ENCODE assay signal across 13 cellular contexts in the genomic region with DNA sequence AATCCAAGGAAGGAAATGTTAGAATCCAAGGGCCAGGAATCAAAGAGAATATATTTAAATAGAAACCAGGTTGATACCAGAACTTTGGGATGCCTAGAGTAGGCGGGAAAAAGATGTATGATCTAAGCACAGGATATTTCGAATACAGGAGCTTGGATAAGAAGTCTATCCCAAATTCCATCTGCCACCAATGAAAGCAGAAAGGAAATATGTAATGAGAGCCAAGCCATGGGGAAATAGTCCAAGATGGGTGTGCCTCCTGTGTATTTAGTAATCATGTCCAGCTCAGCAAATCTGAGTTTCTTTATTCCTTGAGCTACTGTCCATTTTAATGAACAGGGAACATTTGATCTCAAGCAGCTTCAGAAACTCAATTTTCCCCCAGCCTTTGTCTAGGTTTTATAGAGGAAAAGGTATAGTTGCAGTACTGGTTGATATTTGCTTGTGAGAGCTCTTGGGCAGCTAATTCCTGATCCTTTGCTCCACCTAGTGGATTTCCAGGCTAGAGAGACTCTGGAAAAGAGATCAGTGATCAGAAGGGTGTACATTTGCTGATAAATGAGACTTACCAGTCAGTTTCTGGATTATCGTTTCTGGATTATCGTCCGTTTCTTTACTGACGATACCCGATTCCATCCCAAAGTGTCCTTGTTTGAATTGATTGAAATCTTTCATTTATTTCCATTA. TPM values are rescaled to one million over a fixed set of nuclear protein-coding genes. Genes with fewer than 3 reads are reported as not detected.
DNase-seq lines count a peak whose midpoint lies in the region; ATAC-seq and TF ChIP-seq lines count a peak whose summit lies in the region.
"Not testable (repeated sequence)": the region's sequence is repeated elsewhere in the genome, so short reads cannot be mapped to it uniquely, and the experiment has no call there.
"Had no signal": no experiment of that assay in that cellular context is flagged by ENCODE, and none has a peak within 500 bp of the region (broad histone marks: within the 10 kb centered on the region; RNA-seq: fewer than 3 reads in every experiment).

No MANE protein-coding gene starts in this region.

- in situ Hi-C loops in Panc1 (cut with HindIII; ENCODE audit: low pct_unique_long_range_greater_than_20kb, low sequenced_read_pairs) = not testable (repeated sequence)

- H3K27ac ChIP-seq in Panc1 (ENCODE audit: low read length); aorta (ENCODE audit: low read depth in 1 of 2, low read length in 2 of 2): not testable (repeated sequence)

- not testable (repeated sequence) for H3K9me3 ChIP-seq in Panc1 (ENCODE audit: control insufficient read depth, insufficient read depth, low read depth, low read length); aorta (ENCODE audit: control insufficient read depth, low read length)

- H3K4me3 ChIP-seq in NB4 (ENCODE audit: low read depth, low read length); Panc1 (ENCODE audit: low read depth in 2 of 2, low read length in 2 of 2); fibroblast of mammary gland (ENCODE audit: control insufficient read depth, low read depth, low read length); aorta (ENCODE audit: low read length in 2 of 2): not testable (repeated sequence)

- intact Hi-C loops in Panc1 (cut with micrococcal nuclease; ENCODE audit: unreplicated experiment); aorta (cut with DNase I): not testable (repeated sequence)

- not testable (repeated sequence) for H3K9me3 Mint-ChIP-seq in brain, neural crest cell

- WGBS in aorta, 2 donors = 76% methylated on average over 7 of the region's 7 CpGs

- H3K27ac Mint-ChIP-seq in brain; neural crest cell (ENCODE audit: unreplicated experiment): not testable (repeated sequence)

- not testable (repeated sequence) for H3K27me3 Mint-ChIP-seq in brain; neural crest cell (ENCODE audit: low read depth)

- CTCF ChIA-PET in Panc1 (lab: Charles Lee) = not testable (repeated sequence)

- TF ChIP-seq CTCF in NB4 (IDR thresholded peaks at IDR 0.05; ENCODE audit: low read depth, low read length) = not testable (repeated sequence)
- TF ChIP-seq CTCF in Panc1 (IDR thresholded peaks at IDR 0.05) (peak; percentile 32), brain (conservative IDR thresholded peaks at IDR 0.05) (peak; percentile 33 to 49), fibroblast of mammary gland (conservative IDR thresholded peaks at IDR 0.05; ENCODE audit: control insufficient read depth, insufficient read depth, low read depth, low read length) (peak; percentile 22), neural crest cell (conservative IDR thresholded peaks at IDR 0.05) (peak; percentile 46)

- ATAC-seq in Panc1 (peak; percentile 85), aorta (ENCODE audit: low FRiP score) (peak; percentile 55)

- not testable (repeated sequence) for H3K27me3 ChIP-seq in Panc1 (ENCODE audit: control insufficient read depth, insufficient read depth, low read length); aorta (ENCODE audit: control insufficient read depth in 1 of 2, insufficient read depth in 2 of 2, low read length in 1 of 2)

- not testable (repeated sequence) for H3K4me1 Mint-ChIP-seq in brain, neural crest cell

- H3K36me3 Mint-ChIP-seq in brain; neural crest cell (ENCODE audit: low read depth): not testable (repeated sequence)

- H3K4me1 ChIP-seq in Panc1 (ENCODE audit: control insufficient read depth, insufficient read depth, low read length); aorta (ENCODE audit: control insufficient read depth in 1 of 2, insufficient read depth in 2 of 2, low read length in 2 of 2): not testable (repeated sequence)

- TF ChIP-seq POLR2A in NB4 (IDR thresholded peaks at IDR 0.05; ENCODE audit: extremely low read depth, insufficient read length) = not testable (repeated sequence)

- peak; percentile 19 for DNase-seq in DMS53 treated with DMSO at 0.1 percent for 48 hours (lab: John Stamatoyannopoulos, UW; ENCODE audit: unreplicated experiment)
- DNase-seq in NB4 (ENCODE audit: low read depth) = peak; percentile 5
- not testable (repeated sequence) for DNase-seq in Panc1 (ENCODE audit: low read depth, low spot score); neural crest cell (ENCODE audit: low read depth, low spot score); aorta
- DNase-seq in fibroblast of mammary gland (ENCODE audit: low read depth) = peak; percentile 38
- DNase-seq in inferior parietal cortex (ENCODE audit: extremely low spot score) = peak; percentile 15

- H3K36me3 ChIP-seq in Panc1 (ENCODE audit: control insufficient read depth, insufficient read depth, low read length); aorta (ENCODE audit: control insufficient read depth in 1 of 2, insufficient read depth in 2 of 2, low read length in 1 of 2): not testable (repeated sequence)

- POLR2A ChIA-PET in Panc1 (lab: Charles Lee) = not testable (repeated sequence)

- H3K4me3 Mint-ChIP-seq in brain, neural crest cell: not testable (repeated sequence)

- BruUV-seq in Panc1 (replicated peaks; lab: Mats Ljungman, UMichigan) = not testable (repeated sequence)

RNA-seq across cellular contexts. Expression of a gene that starts 28.3 kb away (rescaled TPM):
- total RNA-seq in Panc1 (2021; ENCODE audit: unreplicated experiment) (29.2 TPM), neural crest cell (11.2 and 13.0 TPM in 2 replicates), aorta (1 to 10 TPM; 3.3 TPM)
- polyA plus RNA-seq in Panc1 (2012; ENCODE audit: insufficient read length) = 23.1 TPM
- polyA plus RNA-seq in brain (ENCODE audit: insufficient read depth, low read depth, low replicate concordance) (10.6 TPM), aorta (1 to 10 TPM in 1 of 2 donors, under 1 TPM in 1; 0.79 to 2.4 TPM)

RNA-seq across cellular contexts. Expression of a gene that starts 29.0 kb away (rescaled TPM):
- total RNA-seq in Panc1 (2021; ENCODE audit: unreplicated experiment) (75.0 TPM), neural crest cell (117 and 126 TPM in 2 replicates), aorta (100 to 1,000 TPM in 1 of 2 donors, 10 to 100 TPM in 1; 92.2 to 117 TPM)
- 46.4 TPM for polyA plus RNA-seq in Panc1 (2012; ENCODE audit: insufficient read length)
- polyA plus RNA-seq in brain (ENCODE audit: insufficient read depth, low read depth, low replicate concordance) (47.6 TPM), aorta (10 to 100 TPM in 1 of 2 donors, 1 to 10 TPM in 1; 7.9 to 17.4 TPM)

RNA-seq across cellular contexts. Expression of a gene that starts 57.1 kb away (rescaled TPM):
- not detected for total RNA-seq in Panc1 (2021; ENCODE audit: unreplicated experiment)
- not detected for polyA plus RNA-seq in Panc1 (2012; ENCODE audit: insufficient read length)
- polyA plus RNA-seq in brain (ENCODE audit: insufficient read depth, low read depth, low replicate concordance) = 0.70 TPM
- not detected in 2 replicates for total RNA-seq in neural crest cell
- not detected for total RNA-seq in aorta
- polyA plus RNA-seq in aorta = not detected
- total RNA-seq: activated CD4-positive, alpha-beta T cell treated with anti-CD3 and anti-CD28 coated beads, Interleukin-2, amount 10 ng/mL, durations not matched to agents 24 days and 14 days; activated naive CD4-positive, alpha-beta T cell treated with anti-CD3 and anti-CD28 coated beads for 36 hours; CD4-positive, alpha-beta T cell; mesothelial cell of epicardium; osteoblast had no signal
